Comparison of ENCODE assay signal across 8 cellular contexts in genomic region chr2:240560480-240561324, GRCh38. TPM values are rescaled to one million over a fixed set of nuclear protein-coding genes. Genes with fewer than 3 reads are reported as not detected.
DNase-seq lines count a peak whose midpoint lies in the region; ATAC-seq and TF ChIP-seq lines count a peak whose summit lies in the region.

No MANE protein-coding gene starts in this region.

- peak in 3 of 4 donors; percentile 54 to 93 (median 55) for TF ChIP-seq POLR2A in esophagus squamous epithelium (IDR thresholded peaks at IDR 0.05)

- no TSS peak for BruUV-seq in Panc1 (replicated peaks; lab: Mats Ljungman, UMichigan)

- WGBS in esophagus squamous epithelium, 2 donors, result 0% methylated on average over 1 of the region's 101 CpGs; no CpG with 5 or more reads in 1 of the 2 donors

- H3K4me1 ChIP-seq in KMS-11 (ENCODE audit: low read depth, poor library complexity, severe bottlenecking), result peaks cover 49% of the 10 kb centered on the region
- H3K4me1 ChIP-seq in Panc1 (ENCODE audit: control insufficient read depth, insufficient read depth, low read length), result peaks cover 41% of the 10 kb centered on the region
- H3K4me1 ChIP-seq in esophagus squamous epithelium, result peaks cover 34 to 83% (median 54%) of the 10 kb centered on the region in 3 donors

- intact Hi-C loops in Panc1 (cut with micrococcal nuclease; ENCODE audit: unreplicated experiment) (no loop called here), esophagus squamous epithelium (cut with DNase I) (no loop called here)

- H3K9me3 ChIP-seq in Panc1 (ENCODE audit: control insufficient read depth, insufficient read depth, low read depth, low read length) (no peaks in the 10 kb centered on the region), esophagus squamous epithelium (no peaks in the 10 kb centered on the region)

- ATAC-seq in GM21737 (IDR thresholded peaks at IDR 0.05; ENCODE audit: unreplicated experiment), result peak; percentile 48
- ATAC-seq in Panc1, result peak; percentile 83
- peak; percentile 65 for ATAC-seq in activated T-cell treated with anti-CD3 and anti-CD28 coated beads, Interleukin-2, amount 50 U/mL, for 72 hours (replicated peaks in 1 of 2)
- peak; percentile 61 to 66 for ATAC-seq in naive B cell (ENCODE audit: low read depth in 2 of 2)
- peak; percentile 72 for ATAC-seq in stimulated activated effector memory CD8-positive, alpha-beta T cell treated with anti-CD3 and anti-CD28 coated beads, Interleukin-12 subunit alpha, Interleukin-12 subunit beta, amount 100 ng/mL, for 72 hours

- H3K27me3 Mint-ChIP-seq in activated T-cell treated with anti-CD3 and anti-CD28 coated beads, Interleukin-2, amount 50 U/mL, for 72 hours (ENCODE audit: low read depth), result no peaks in the 10 kb centered on the region
- peaks cover 0 to 3% (median 0%) of the 10 kb centered on the region in 3 donors for H3K27me3 Mint-ChIP-seq in naive B cell

- H3K36me3 Mint-ChIP-seq in activated T-cell treated with anti-CD3 and anti-CD28 coated beads, Interleukin-2, amount 50 U/mL, for 72 hours (ENCODE audit: insufficient read depth in 2 of 2), result peaks cover 10 to 17% of the 10 kb centered on the region in 2 donors
- no peaks in the 10 kb centered on the region for H3K36me3 Mint-ChIP-seq in naive B cell
- H3K36me3 Mint-ChIP-seq in stimulated activated effector memory CD8-positive, alpha-beta T cell treated with anti-CD3 and anti-CD28 coated beads, Interleukin-12 subunit alpha, Interleukin-12 subunit beta, amount 100 ng/mL, for 72 hours, result peaks cover 78% of the 10 kb centered on the region

- no peaks in the 10 kb centered on the region for H4K20me1 ChIP-seq in KMS-11 (ENCODE audit: insufficient read depth)

- H3K4me3 ChIP-seq in KMS-11 (IDR thresholded peaks at IDR 0.05; ENCODE audit: insufficient read depth, low read depth, low read length), result peak overlapping the region; percentile 15
- peak overlapping the region; percentile 74 to 84 for H3K4me3 ChIP-seq in Panc1 (ENCODE audit: low read depth in 2 of 2, low read length in 2 of 2)
- H3K4me3 ChIP-seq in esophagus squamous epithelium, result peak overlapping the region; percentile 85 to 96 (median 90)

- CTCF ChIA-PET in Panc1 (lab: Charles Lee), result no interaction called here

- H3K27ac ChIP-seq in KMS-11 (peak overlapping the region; percentile 92), Panc1 (ENCODE audit: low read length) (peak overlapping the region; percentile 92), esophagus squamous epithelium (peak overlapping the region; percentile 99 to 100 (median 100))

- H3K27me3 ChIP-seq in KMS-11 (ENCODE audit: insufficient read depth, low read depth), result no peaks in the 10 kb centered on the region
- H3K27me3 ChIP-seq in Panc1 (ENCODE audit: control insufficient read depth, insufficient read depth, low read length), result no peaks in the 10 kb centered on the region
- H3K27me3 ChIP-seq in esophagus squamous epithelium, result no peaks in the 10 kb centered on the region

- peak overlapping the region; percentile 47 for H2AFZ ChIP-seq in KMS-11 (ENCODE audit: low read depth)

- POLR2A ChIA-PET in Panc1 (lab: Charles Lee), result interaction anchor here (0.7 kb wide), 2 partner anchors 8 to 125 kb away, joined by 3 to 15 read pairs; partner anchors contain the start of gene RNPEPL1

- H3K79me2 ChIP-seq in KMS-11 (ENCODE audit: insufficient read depth, low read depth), result peaks cover 37% of the 10 kb centered on the region

- H3K4me1 Mint-ChIP-seq in activated T-cell treated with anti-CD3 and anti-CD28 coated beads, Interleukin-2, amount 50 U/mL, for 72 hours (ENCODE audit: low read depth), result peaks cover 79% of the 10 kb centered on the region
- peaks cover 53 to 74% (median 55%) of the 10 kb centered on the region in 3 donors for H3K4me1 Mint-ChIP-seq in naive B cell
- peaks cover 75% of the 10 kb centered on the region for H3K4me1 Mint-ChIP-seq in stimulated activated effector memory CD8-positive, alpha-beta T cell treated with anti-CD3 and anti-CD28 coated beads, Interleukin-12 subunit alpha, Interleukin-12 subunit beta, amount 100 ng/mL, for 72 hours

- DNase-seq in DMS79 treated with DMSO at 0.1 percent for 48 hours (lab: John Stamatoyannopoulos, UW) (peak; percentile 96), Panc1 (ENCODE audit: low read depth, low spot score) (peak; percentile 84), esophagus squamous epithelium (lab: John Stamatoyannopoulos, UW) (peak; percentile 97), naive B cell (peak; percentile 99)
- DNase-seq in activated T-cell treated with anti-CD3 and anti-CD28 coated beads, Interleukin-2, amount 50 U/mL, for 72 hours, result peak; percentile 100
- DNase-seq in stimulated activated effector memory CD8-positive, alpha-beta T cell treated with anti-CD3 and anti-CD28 coated beads, Interleukin-12 subunit alpha, Interleukin-12 subunit beta, amount 100 ng/mL, for 72 hours (ENCODE audit: low spot score in 2 of 2), result peak; percentile 97 to 99

- peak overlapping the region; percentile 94 for H3K9ac ChIP-seq in KMS-11

- TF ChIP-seq CTCF in KMS-11 (conservative IDR thresholded peaks at IDR 0.05; ENCODE audit: low read depth, low read length) (no peak), Panc1 (IDR thresholded peaks at IDR 0.05) (peak; percentile 23), esophagus squamous epithelium (IDR thresholded peaks at IDR 0.05) (peak in 4 of 6 experiments; percentile 19 to 54 (median 46))

- H3K27ac Mint-ChIP-seq in activated T-cell treated with anti-CD3 and anti-CD28 coated beads, Interleukin-2, amount 50 U/mL, for 72 hours, result peak overlapping the region; percentile 98
- H3K27ac Mint-ChIP-seq in naive B cell, result peak overlapping the region; percentile 93 to 98 (median 96)
- H3K27ac Mint-ChIP-seq in stimulated activated effector memory CD8-positive, alpha-beta T cell treated with anti-CD3 and anti-CD28 coated beads, Interleukin-12 subunit alpha, Interleukin-12 subunit beta, amount 100 ng/mL, for 72 hours, result peak overlapping the region; percentile 90

- H3K36me3 ChIP-seq in KMS-11 (ENCODE audit: insufficient read depth) (no peaks in the 10 kb centered on the region), Panc1 (ENCODE audit: control insufficient read depth, insufficient read depth, low read length) (peaks cover 4% of the 10 kb centered on the region), esophagus squamous epithelium (peaks cover 0 to 11% (median 0%) of the 10 kb centered on the region in 3 donors)

- in situ Hi-C loops in Panc1 (cut with HindIII; ENCODE audit: low pct_unique_long_range_greater_than_20kb, low sequenced_read_pairs), result no loop called here

- peak overlapping the region; percentile 83 to 100 for H3K4me3 Mint-ChIP-seq in activated T-cell treated with anti-CD3 and anti-CD28 coated beads, Interleukin-2, amount 50 U/mL, for 72 hours
- peak overlapping the region; percentile 86 to 94 (median 90) for H3K4me3 Mint-ChIP-seq in naive B cell
- H3K4me3 Mint-ChIP-seq in stimulated activated effector memory CD8-positive, alpha-beta T cell treated with anti-CD3 and anti-CD28 coated beads, Interleukin-12 subunit alpha, Interleukin-12 subunit beta, amount 100 ng/mL, for 72 hours, result peak overlapping the region; percentile 95

- H3K9me3 Mint-ChIP-seq in activated T-cell treated with anti-CD3 and anti-CD28 coated beads, Interleukin-2, amount 50 U/mL, for 72 hours, result no peaks in the 10 kb centered on the region
- no peaks in the 10 kb centered on the region for H3K9me3 Mint-ChIP-seq in naive B cell
- H3K9me3 Mint-ChIP-seq in stimulated activated effector memory CD8-positive, alpha-beta T cell treated with anti-CD3 and anti-CD28 coated beads, Interleukin-12 subunit alpha, Interleukin-12 subunit beta, amount 100 ng/mL, for 72 hours, result no peaks in the 10 kb centered on the region

- peak overlapping the region; percentile 90 for H3K4me2 ChIP-seq in KMS-11

RNA-seq across cellular contexts. Expression of gene DUSP28, which starts 0.5 kb away (rescaled TPM):
- 10.7 TPM for total RNA-seq in Panc1 (2021; ENCODE audit: unreplicated experiment)
- polyA plus RNA-seq in Panc1 (2012; ENCODE audit: insufficient read length), result 5.3 TPM
- total RNA-seq in activated T-cell treated with anti-CD3 and anti-CD28 coated beads, Interleukin-2, amount 50 U/mL, for 72 hours, result 1 to 10 TPM; 7.1 to 7.3 TPM
- total RNA-seq in esophagus squamous epithelium, result 10 to 100 TPM in 1 of 4 donors, 1 to 10 TPM in 3; 2.0 to 10.5 (median 5.3) TPM
- polyA plus RNA-seq in naive B cell (ENCODE audit: low read depth in 6 of 6), result 10 to 100 TPM; 20.5 to 39.0 (median 24.7) TPM

RNA-seq across cellular contexts. Expression of gene ANKMY1, which starts 2.9 kb away (rescaled TPM):
- total RNA-seq in Panc1 (2021; ENCODE audit: unreplicated experiment) (19.5 TPM), esophagus squamous epithelium (10 to 100 TPM in 3 of 4 donors, 1 to 10 TPM in 1; 8.2 to 23.8 (median 17.1) TPM)
- 19.4 TPM for polyA plus RNA-seq in Panc1 (2012; ENCODE audit: insufficient read length)
- 10 to 100 TPM; 31.6 to 44.9 TPM for total RNA-seq in activated T-cell treated with anti-CD3 and anti-CD28 coated beads, Interleukin-2, amount 50 U/mL, for 72 hours
- 10 to 100 TPM in 2 of 6 donors, 1 to 10 TPM in 4; 5.8 to 21.1 (median 8.9) TPM for polyA plus RNA-seq in naive B cell (ENCODE audit: low read depth in 6 of 6)

RNA-seq across cellular contexts. Expression of gene RNPEPL1, which starts 7.6 kb away (rescaled TPM):
- total RNA-seq in Panc1 (2021; ENCODE audit: unreplicated experiment) (88.2 TPM), esophagus squamous epithelium (10 to 100 TPM; 41.9 to 96.5 (median 48.1) TPM)
- polyA plus RNA-seq in Panc1 (2012; ENCODE audit: insufficient read length), result 101 TPM
- total RNA-seq in activated T-cell treated with anti-CD3 and anti-CD28 coated beads, Interleukin-2, amount 50 U/mL, for 72 hours, result 10 to 100 TPM; 74.0 to 77.3 TPM
- 10 to 100 TPM; 15.6 to 44.3 (median 28.3) TPM for polyA plus RNA-seq in naive B cell (ENCODE audit: low read depth in 6 of 6)

RNA-seq across cellular contexts. Expression of gene CAPN10, which starts 25.8 kb away (rescaled TPM):
- total RNA-seq in Panc1 (2021; ENCODE audit: unreplicated experiment) (38.6 TPM), esophagus squamous epithelium (10 to 100 TPM in 3 of 4 donors, 1 to 10 TPM in 1; 9.9 to 23.3 (median 13.7) TPM)
- 31.9 TPM for polyA plus RNA-seq in Panc1 (2012; ENCODE audit: insufficient read length)
- 10 to 100 TPM; 36.9 to 43.7 TPM for total RNA-seq in activated T-cell treated with anti-CD3 and anti-CD28 coated beads, Interleukin-2, amount 50 U/mL, for 72 hours
- 10 to 100 TPM in 1 of 6 donors, 1 to 10 TPM in 5; 1.4 to 19.0 (median 7.5) TPM for polyA plus RNA-seq in naive B cell (ENCODE audit: low read depth in 6 of 6)

Comparison
In these comparisons a context has a peak if more than half of its experiments do, and no peak if none do; other contexts are left out.
1. Peak in every context shown above with its lines: DNase-seq, ATAC-seq, H3K4me3 ChIP-seq and H3K27ac ChIP-seq.
2. H3K4me3 ChIP-seq: peak in every context shown above with its lines; median percentile 90 in esophagus squamous epithelium; 79 in Panc1; 15 in KMS-11.